9 cellular contexts compared by ENCODE assay signal in the genomic region with DNA sequence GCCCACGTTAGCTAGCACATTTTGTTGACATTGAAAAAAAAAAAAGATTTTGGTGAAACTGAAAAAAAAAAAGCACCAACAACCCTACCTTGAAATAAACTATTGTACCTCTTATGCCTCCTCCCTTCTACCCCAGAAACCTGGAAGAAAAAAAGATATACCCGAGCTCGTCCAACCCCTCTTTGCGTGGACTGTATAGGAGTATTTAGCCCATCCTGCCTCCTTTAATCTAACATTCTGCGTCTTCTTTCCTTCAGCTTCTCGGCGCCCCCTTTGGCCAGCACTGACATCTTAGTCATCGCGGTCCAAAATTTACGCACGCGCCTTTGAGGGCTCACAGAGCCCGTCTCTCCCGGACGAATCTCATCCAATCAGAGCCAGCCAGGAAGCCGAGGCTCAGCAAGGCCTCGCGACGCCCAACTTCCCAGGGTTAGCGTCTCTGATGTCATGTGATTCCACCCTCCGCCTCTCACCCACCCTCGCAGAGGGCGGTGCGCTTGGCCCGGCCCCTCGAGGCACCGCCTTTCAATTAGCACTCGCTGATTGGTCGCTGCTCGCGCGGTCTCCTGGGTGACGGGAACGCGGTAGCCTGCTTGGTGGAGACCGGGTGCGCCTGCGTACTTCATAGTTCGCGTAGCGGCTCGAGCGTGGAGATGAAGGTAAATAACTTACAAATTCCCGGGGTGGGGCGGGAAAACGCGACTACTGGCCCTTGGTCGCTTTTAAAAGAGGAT. TPM values are rescaled to one million over a fixed set of nuclear protein-coding genes. Genes with fewer than 3 reads are reported as not detected.
DNase-seq lines count a peak whose midpoint lies in the region; ATAC-seq and TF ChIP-seq lines count a peak whose summit lies in the region.
"Had no signal": no experiment of that assay in that cellular context is flagged by ENCODE, and none has a peak within 500 bp of the region (broad histone marks: within the 10 kb centered on the region; RNA-seq: fewer than 3 reads in every experiment).

A gene (plus strand): TSS at position 625 of the 734 bp plus-strand sequence. CDS start 29 bp downstream, at position 654.

- no peaks in the 10 kb centered on the region for H3K36me3 Mint-ChIP-seq in immature natural killer cell
- H3K36me3 Mint-ChIP-seq: activated naive CD4-positive, alpha-beta T cell treated with anti-CD3 and anti-CD28 coated beads, Interleukin-2, amount 50 U/mL, for 24 hours had no signal

- H3K4me3 Mint-ChIP-seq in immature natural killer cell, result no peak within 1 kb of the TSS
- H3K4me3 Mint-ChIP-seq: activated naive CD4-positive, alpha-beta T cell treated with anti-CD3 and anti-CD28 coated beads, Interleukin-2, amount 50 U/mL, for 24 hours had no signal

- peak within 1 kb of the TSS; percentile 85 for H3K27ac ChIP-seq in caudate nucleus (ENCODE audit: low read depth, low read length)

- H3K4me3 ChIP-seq in WI38 (ENCODE audit: low read depth, low read length), result peak within 1 kb of the TSS; percentile 78

- DNase-seq in AG08395 (ENCODE audit: low spot score) (peak; percentile 99), NCI-H2227 (lab: John Stamatoyannopoulos, UW; ENCODE audit: unreplicated experiment) (peak; percentile 98), caudate nucleus (lab: John Stamatoyannopoulos, UW) (peak; percentile 82 to 100 (median 99)), immature natural killer cell (peak; percentile 98), smooth muscle cell of the brain vasculature (ENCODE audit: low read depth, low spot score) (peak; percentile 99)

- peaks cover 0 to 5% (median 0%) of the 10 kb centered on the region in 3 donors for H3K27me3 Mint-ChIP-seq in immature natural killer cell (ENCODE audit: low read depth in 3 of 3)

- H3K27ac Mint-ChIP-seq in immature natural killer cell, result peak within 1 kb of the TSS in 3 of 6 donors; percentile 24 to 40 (median 38)

- H3K9me3 Mint-ChIP-seq in immature natural killer cell, result no peaks in the 10 kb centered on the region
- H3K9me3 Mint-ChIP-seq: activated naive CD4-positive, alpha-beta T cell treated with anti-CD3 and anti-CD28 coated beads, Interleukin-2, amount 50 U/mL, for 24 hours had no signal

- ATAC-seq in GM18873 (IDR thresholded peaks at IDR 0.05; ENCODE audit: low FRiP score, unreplicated experiment) (peak; percentile 98), HG03139 (IDR thresholded peaks at IDR 0.05; ENCODE audit: unreplicated experiment) (peak; percentile 99)

- peak; percentile 31; the same call in 1 of the 2 replicates for TF ChIP-seq CTCF in WI38 (IDR thresholded peaks at IDR 0.05; ENCODE audit: low read depth, low read length)

- no peaks in the 10 kb centered on the region for H3K4me1 Mint-ChIP-seq in immature natural killer cell

RNA-seq across cellular contexts. Expression of the gene that starts here (rescaled TPM):
- 10 to 100 TPM in 1 of 3 donors, 1 to 10 TPM in 2; 2.7 to 11.8 (median 4.3) TPM for polyA plus RNA-seq in immature natural killer cell

Comparison
In these comparisons a context has a peak if more than half of its experiments do, and no peak if none do; other contexts are left out.
1. Peak in every context shown above with its lines: DNase-seq, ATAC-seq, H3K4me3 ChIP-seq and H3K27ac ChIP-seq.